Comparison of ENCODE assay signal across 10 cellular contexts in the genomic region with DNA sequence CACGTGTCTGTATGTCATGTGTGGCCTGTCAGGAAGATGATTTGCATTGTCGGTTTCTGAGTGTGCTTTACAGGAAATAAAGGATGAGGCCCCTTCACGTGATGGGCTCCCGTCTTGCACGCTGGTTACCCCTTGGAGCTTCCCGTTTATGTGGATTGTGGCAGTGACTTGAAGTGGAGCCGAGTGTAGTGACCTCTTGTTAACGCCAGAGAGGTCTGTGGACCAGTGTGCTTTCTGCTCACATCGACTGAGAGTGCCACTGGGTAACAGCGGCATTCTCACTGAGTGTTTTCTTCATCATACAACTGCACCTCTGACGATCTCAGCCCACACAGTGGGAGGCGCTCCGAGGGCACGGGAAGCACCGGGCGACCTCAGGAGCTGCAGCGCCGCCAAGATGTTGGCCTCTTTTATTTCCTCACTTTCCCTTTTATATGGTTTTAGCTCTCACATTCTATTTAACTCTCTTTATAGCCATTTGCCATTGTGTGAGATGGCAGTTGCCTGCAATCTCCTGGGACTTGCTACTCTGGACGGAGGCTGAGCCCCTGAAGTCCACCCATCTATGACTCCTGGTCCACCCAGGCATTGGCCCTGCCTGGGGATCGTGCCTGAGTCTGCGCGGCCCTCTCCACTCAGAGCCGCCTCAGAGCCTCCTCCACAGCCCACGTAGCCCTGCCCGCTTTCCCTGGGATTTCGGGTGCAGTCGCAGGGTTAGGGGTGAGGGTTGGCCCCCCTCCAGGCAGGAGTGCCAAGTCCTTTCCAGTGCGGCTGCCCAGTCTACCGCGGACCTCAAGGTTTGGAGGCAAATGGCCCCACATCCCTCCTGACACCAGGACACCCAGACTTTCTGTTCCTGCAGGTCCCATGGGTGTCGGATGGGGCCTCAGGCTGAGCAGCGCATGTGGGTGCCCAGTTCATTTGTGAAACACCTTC.
DNase-seq lines count a peak whose midpoint lies in the region; ATAC-seq and TF ChIP-seq lines count a peak whose summit lies in the region.
"Had no signal": no experiment of that assay in that cellular context is flagged by ENCODE, and none has a peak within 500 bp of the region (broad histone marks: within the 10 kb centered on the region; RNA-seq: fewer than 3 reads in every experiment).

No MANE protein-coding gene starts in this region.

- no peaks in the 10 kb centered on the region for H3K9me3 Mint-ChIP-seq in activated T-helper 2 cell treated with anti-CD3 and anti-CD28 coated beads, Interferon-gamma antibody, Interleukin-2, Interleukin-4, amounts not matched to agents 10 μg/mL and 5 μg/mL and 100 μg/mL, durations not matched to agents 14 hours and 24 hours and 36 hours
- H3K9me3 Mint-ChIP-seq: brain had no signal

- peak; percentile 25 for ATAC-seq in omental fat pad (ENCODE audit: low FRiP score)
- ATAC-seq in HG03025 (IDR thresholded peaks at IDR 0.05; ENCODE audit: low FRiP score, unreplicated experiment) = no peak

- no peak for TF ChIP-seq CTCF in omental fat pad (IDR thresholded peaks at IDR 0.05)

- no peak overlapping the region; the same call in 1 of the 2 replicates for H3K4me3 ChIP-seq in Jurkat, Clone E6-1 (ENCODE audit: low read length)
- H3K4me3 ChIP-seq: pancreas had no signal

- peaks cover 19% of the 10 kb centered on the region for H3K4me1 Mint-ChIP-seq in activated T-helper 2 cell treated with anti-CD3 and anti-CD28 coated beads, Interferon-gamma antibody, Interleukin-2, Interleukin-4, amounts not matched to agents 10 μg/mL and 5 μg/mL and 100 μg/mL, durations not matched to agents 14 hours and 24 hours and 36 hours (ENCODE audit: low read depth)

- H3K27ac Mint-ChIP-seq in activated T-helper 2 cell treated with anti-CD3 and anti-CD28 coated beads, Interferon-gamma antibody, Interleukin-2, Interleukin-4, amounts not matched to agents 10 μg/mL and 5 μg/mL and 100 μg/mL, durations not matched to agents 14 hours and 24 hours and 36 hours = peak overlapping the region; percentile 34

- peak overlapping the region; percentile 35 for H3K4me3 Mint-ChIP-seq in activated T-helper 2 cell treated with anti-CD3 and anti-CD28 coated beads, Interferon-gamma antibody, Interleukin-2, Interleukin-4, amounts not matched to agents 10 μg/mL and 5 μg/mL and 100 μg/mL, durations not matched to agents 14 hours and 24 hours and 36 hours (ENCODE audit: low read depth)
- H3K4me3 Mint-ChIP-seq: brain had no signal

- no peaks in the 10 kb centered on the region for H3K36me3 Mint-ChIP-seq in activated T-helper 2 cell treated with anti-CD3 and anti-CD28 coated beads, Interferon-gamma antibody, Interleukin-2, Interleukin-4, amounts not matched to agents 10 μg/mL and 5 μg/mL and 100 μg/mL, durations not matched to agents 14 hours and 24 hours and 36 hours (ENCODE audit: low read depth)
- H3K36me3 Mint-ChIP-seq: brain had no signal

- no peaks in the 10 kb centered on the region for H3K27me3 Mint-ChIP-seq in activated T-helper 2 cell treated with anti-CD3 and anti-CD28 coated beads, Interferon-gamma antibody, Interleukin-2, Interleukin-4, amounts not matched to agents 10 μg/mL and 5 μg/mL and 100 μg/mL, durations not matched to agents 14 hours and 24 hours and 36 hours (ENCODE audit: low read depth)
- H3K27me3 Mint-ChIP-seq: brain had no signal

- peak; percentile 27 for DNase-seq in GM19238 (ENCODE audit: insufficient read length, low spot score)
- peak; percentile 12 for DNase-seq in Jurkat, Clone E6-1 (ENCODE audit: low read depth, low spot score)
- DNase-seq in activated T-helper 2 cell treated with anti-CD3 and anti-CD28 coated beads, Interferon-gamma antibody, Interleukin-2, Interleukin-4, amounts not matched to agents 10 μg/mL and 5 μg/mL and 100 μg/mL, durations not matched to agents 14 hours and 24 hours and 36 hours (ENCODE audit: low spot score) = peak; percentile 18
- DNase-seq in omental fat pad (ENCODE audit: low spot score) = no peak
- DNase-seq in AG08396 (ENCODE audit: low spot score) = no peak
- no peak for DNase-seq in NCI-H1105 (lab: John Stamatoyannopoulos, UW)
- no peak for DNase-seq in AG20443 (ENCODE audit: low spot score)

- intact Hi-C loops in activated T-helper 2 cell treated with anti-CD3 and anti-CD28 coated beads, Interferon-gamma antibody, Interleukin-2, Interleukin-4, amounts not matched to agents 10 μg/mL and 5 μg/mL and 100 μg/mL, durations not matched to agents 14 hours and 24 hours and 36 hours (cut with micrococcal nuclease) = loop anchor here (5.0 to 10.0 kb wide), 2 partner anchors 94 to 527 kb away; no protein-coding TSS in a partner anchor

Comparison
In these comparisons a context has a peak if more than half of its experiments do, and no peak if none do; other contexts are left out.
1. DNase-seq: peak in GM19238 (single experiment), Jurkat, Clone E6-1 (single experiment) and activated T-helper 2 cell treated with anti-CD3 and anti-CD28 coated beads, Interferon-gamma antibody, Interleukin-2, Interleukin-4, amounts not matched to agents 10 μg/mL and 5 μg/mL and 100 μg/mL, durations not matched to agents 14 hours and 24 hours and 36 hours (single experiment); none in omental fat pad (single experiment), AG08396 (single experiment), NCI-H1105 (single experiment) and AG20443 (single experiment).